10 cellular contexts compared by ENCODE assay signal in the genomic region with DNA sequence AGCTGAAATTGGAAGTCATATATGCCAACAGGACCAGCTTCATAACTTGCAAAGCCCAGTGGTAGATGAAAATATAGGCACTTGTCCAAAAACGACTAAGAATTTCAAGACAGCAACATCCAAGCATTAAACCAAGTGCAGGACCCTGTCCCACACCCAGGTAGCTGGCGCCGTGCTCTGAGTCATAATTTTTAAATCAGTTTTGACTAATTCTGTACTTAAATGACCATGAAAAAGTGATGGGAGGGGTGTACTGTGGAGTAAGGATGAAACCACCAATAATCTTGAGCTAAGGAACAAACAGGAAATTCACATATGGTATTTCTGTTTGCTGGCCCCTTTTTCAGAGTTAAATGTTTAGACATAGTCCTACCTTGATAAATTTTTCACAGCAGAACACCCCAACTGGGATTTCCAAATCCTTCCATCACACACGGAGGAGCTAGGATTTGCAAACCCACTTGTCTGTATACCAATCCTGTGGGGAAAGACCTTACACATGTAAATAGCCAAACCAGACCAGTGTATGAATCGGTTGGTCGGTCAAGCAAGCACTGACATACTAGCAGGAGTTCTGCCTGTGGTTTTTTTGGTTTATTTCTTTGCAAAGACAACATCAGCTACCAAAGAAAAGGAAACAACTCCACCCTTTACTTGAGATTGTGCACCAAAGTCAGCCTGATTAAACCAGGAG.
A peak's percentile ranks its signal among the peaks of the same experiment; 100 is the strongest.
DNase-seq lines count a peak whose midpoint lies in the region; ATAC-seq and TF ChIP-seq lines count a peak whose summit lies in the region.
"Had no signal": no experiment of that assay in that cellular context is flagged by ENCODE, and none has a peak within 500 bp of the region (broad histone marks: within the 10 kb centered on the region; RNA-seq: fewer than 3 reads in every experiment).

No MANE protein-coding gene starts in this region.

- H2AFZ ChIP-seq in OCI-LY3 (ENCODE audit: low read depth, low read length) = no peak overlapping the region

- DNase-seq in foreskin melanocyte = no peak
- no peak for DNase-seq in cerebellum (ENCODE audit: low spot score)
- DNase-seq in GDM1 (lab: John Stamatoyannopoulos, UW) = no peak
- no peak for DNase-seq in nephron progenitor cell

- peak overlapping the region in 3 of 10 experiments; percentile 16 to 50 (median 35); a peak in 3 of 20 replicates for H3K4me3 ChIP-seq in BLaER1 treated with 17β-estradiol and CSF1 and Interleukin-3, amounts not matched to agents 10 nM and 100 nM
- H3K4me3 ChIP-seq in OCI-LY3 (ENCODE audit: low read length) = no peak overlapping the region
- H3K4me3 ChIP-seq: skin epidermis had no signal

- peak overlapping the region; percentile 53 to 94 (median 80) for H3K4me2 ChIP-seq in BLaER1 treated with 17β-estradiol and CSF1 and Interleukin-3, amounts not matched to agents 10 nM and 100 nM
- peak overlapping the region; percentile 7; the same call in 1 of the 2 replicates for H3K4me2 ChIP-seq in OCI-LY3 (ENCODE audit: low read length)

- ATAC-seq in GM18909 (IDR thresholded peaks at IDR 0.05; ENCODE audit: poor library complexity, unreplicated experiment) = peak; percentile 92
- peak; percentile 90 for ATAC-seq in HG02870 (IDR thresholded peaks at IDR 0.05; ENCODE audit: unreplicated experiment)

- peaks cover 0 to 9% (median 0%) of the 10 kb centered on the region in 11 experiments; a peak in 1 of 22 replicates for H3K9me3 ChIP-seq in BLaER1 treated with 17β-estradiol and CSF1 and Interleukin-3, amounts not matched to agents 10 nM and 100 nM (replicated peaks in 1 of 11)
- no peaks in the 10 kb centered on the region for H3K9me3 ChIP-seq in OCI-LY3 (ENCODE audit: insufficient read depth, low read length)

- H4K20me1 ChIP-seq in BLaER1 treated with 17β-estradiol and CSF1 and Interleukin-3, amounts not matched to agents 10 nM and 100 nM = peaks cover 0 to 26% (median 0%) of the 10 kb centered on the region in 11 experiments; a peak in 6 of 22 replicates
- H4K20me1 ChIP-seq in OCI-LY3 (ENCODE audit: insufficient read depth, low read length) = no peaks in the 10 kb centered on the region

- no peaks in the 10 kb centered on the region for H3K79me2 ChIP-seq in OCI-LY3 (ENCODE audit: low read length)

- peaks cover 74% of the 10 kb centered on the region for H3K4me1 Mint-ChIP-seq in nephron progenitor cell

- H3K4me1 ChIP-seq in BLaER1 treated with 17β-estradiol and CSF1 and Interleukin-3, amounts not matched to agents 10 nM and 100 nM = peaks cover 21 to 75% (median 42%) of the 10 kb centered on the region in 10 experiments
- peaks cover 12% of the 10 kb centered on the region for H3K4me1 ChIP-seq in OCI-LY3 (ENCODE audit: low read length)

- peak overlapping the region in 4 of 11 experiments; percentile 52 to 78 (median 68); a peak in 8 of 22 replicates for H3K27ac ChIP-seq in BLaER1 treated with 17β-estradiol and CSF1 and Interleukin-3, amounts not matched to agents 10 nM and 100 nM
- no peak overlapping the region for H3K27ac ChIP-seq in OCI-LY3 (ENCODE audit: low read length)

- H3K27me3 ChIP-seq in BLaER1 treated with 17β-estradiol and CSF1 and Interleukin-3, amounts not matched to agents 10 nM and 100 nM = peaks cover 57 to 95% (median 93%) of the 10 kb centered on the region in 11 experiments
- peaks cover 77% of the 10 kb centered on the region for H3K27me3 ChIP-seq in OCI-LY3 (ENCODE audit: low read depth, low read length)

- TF ChIP-seq CTCF in OCI-LY3 (IDR thresholded peaks at IDR 0.05; ENCODE audit: low read depth, low read length) (no peak), nephron progenitor cell (IDR thresholded peaks at IDR 0.05) (no peak)

- H3K27ac Mint-ChIP-seq in nephron progenitor cell = no peak overlapping the region
- H3K27ac Mint-ChIP-seq: type B pancreatic cell had no signal

- peaks cover 7% of the 10 kb centered on the region for H3K27me3 Mint-ChIP-seq in nephron progenitor cell (ENCODE audit: low read depth, poor library complexity)
- H3K27me3 Mint-ChIP-seq: type B pancreatic cell had no signal

- peaks cover 27% of the 10 kb centered on the region for H3K9me3 Mint-ChIP-seq in nephron progenitor cell
- H3K9me3 Mint-ChIP-seq: type B pancreatic cell had no signal

- no peak overlapping the region for H3K4me3 Mint-ChIP-seq in nephron progenitor cell
- H3K4me3 Mint-ChIP-seq: type B pancreatic cell had no signal

- peaks cover 13% of the 10 kb centered on the region for H3K36me3 Mint-ChIP-seq in nephron progenitor cell (ENCODE audit: low read depth)
- H3K36me3 Mint-ChIP-seq: type B pancreatic cell had no signal

- H3K36me3 ChIP-seq in BLaER1 treated with 17β-estradiol and CSF1 and Interleukin-3, amounts not matched to agents 10 nM and 100 nM = no peaks in the 10 kb centered on the region
- no peaks in the 10 kb centered on the region for H3K36me3 ChIP-seq in OCI-LY3 (replicated peaks; ENCODE audit: low read depth, low read length)

- peak overlapping the region in 4 of 11 experiments; percentile 5 to 63 (median 34); a peak in 5 of 22 replicates for H3K9ac ChIP-seq in BLaER1 treated with 17β-estradiol and CSF1 and Interleukin-3, amounts not matched to agents 10 nM and 100 nM
- no peak overlapping the region for H3K9ac ChIP-seq in OCI-LY3 (ENCODE audit: low read length)
